ENCODE assay signal across 14 cellular contexts in genomic region chr2:235609321-235609720, GRCh38.
DNase-seq lines count a peak whose midpoint lies in the region; ATAC-seq, FAIRE-seq and TF ChIP-seq lines count a peak whose summit lies in the region.
"Had no signal": no experiment of that assay in that cellular context is flagged by ENCODE, and none has a peak within 500 bp of the region (broad histone marks: within the 10 kb centered on the region; RNA-seq: fewer than 3 reads in every experiment).

No MANE protein-coding gene starts in this region.

- in situ Hi-C loops in HepG2 (cut with HindIII; ENCODE audit: extremely low pct_ligation_motif_present, low pct_unique_long_range_greater_than_20kb), result no loop called here

- H4K8ac ChIP-seq in H1 (ENCODE audit: extremely low read depth, insufficient read depth, low read length) (no peak overlapping the region), trophoblast cell (ENCODE audit: low read depth, low read length) (no peak overlapping the region)

- H3K79me1 ChIP-seq in H1 (ENCODE audit: low read depth, low read length), result peaks cover 23% of the 10 kb centered on the region
- no peaks in the 10 kb centered on the region for H3K79me1 ChIP-seq in trophoblast cell (ENCODE audit: low read length)

- 91% methylated on average over 11 of the region's 11 CpGs; no CpG with 5 or more reads in 1 of the 2 experiments for WGBS in H1 (ENCODE audit: extremely low coverage in 1 of 2, insufficient coverage in 1 of 2, insufficient read length in 1 of 2, insufficient replicate concordance in 2 of 2, low coverage in 1 of 2, low lambda C conversion rate in 2 of 2, missing lambda C conversion rate in 1 of 2), 2 experiments
- WGBS in trophoblast cell (ENCODE audit: extremely low coverage, insufficient coverage, insufficient read length), result no CpG with 5 or more reads among the region's 11 CpGs
- WGBS in HepG2 (ENCODE audit: low lambda C conversion rate), result 97% methylated on average over 8 of the region's 11 CpGs

- H2BK120ac ChIP-seq in H1 (replicated peaks; ENCODE audit: low read depth, low read length), result no peak overlapping the region
- no peak overlapping the region for H2BK120ac ChIP-seq in trophoblast cell (ENCODE audit: insufficient read depth, low read length, poor library complexity)

- BruUV-seq in HepG2 (replicated peaks; lab: Mats Ljungman, UMichigan), result no TSS peak

- no peak overlapping the region for H3K4me2 ChIP-seq in H1 (ENCODE audit: insufficient read depth in 1 of 2, low read depth in 2 of 2, low read length in 2 of 2)
- no peak overlapping the region for H3K4me2 ChIP-seq in trophoblast cell (ENCODE audit: low read length)
- H3K4me2 ChIP-seq in HepG2 (ENCODE audit: low read depth, low read length), result no peak overlapping the region
- H3K4me2 ChIP-seq: BLaER1 treated with 17β-estradiol and CSF1 and Interleukin-3, amounts not matched to agents 10 nM and 100 nM had no signal

- no peak overlapping the region for H3K4me3 ChIP-seq in H1 (ENCODE audit: extremely low read depth in 1 of 4, insufficient read depth in 2 of 4, low read depth in 3 of 4, low read length in 4 of 4)
- no peak overlapping the region for H3K4me3 ChIP-seq in trophoblast cell (ENCODE audit: low read depth, low read length)
- no peak overlapping the region for H3K4me3 ChIP-seq in vagina
- H3K4me3 ChIP-seq in HepG2 (replicated peaks in 1 of 3; ENCODE audit: insufficient read depth in 1 of 3, low read depth in 2 of 3, low read length in 3 of 3), result no peak overlapping the region
- no peak overlapping the region for H3K4me3 ChIP-seq in MG63
- H3K4me3 ChIP-seq: BLaER1 treated with 17β-estradiol and CSF1 and Interleukin-3, amounts not matched to agents 10 nM and 100 nM had no signal

- H3K18ac ChIP-seq in H1 (ENCODE audit: extremely low read depth, low read length), result no peak overlapping the region; the same call in 1 of the 2 replicates
- H3K18ac ChIP-seq in trophoblast cell (ENCODE audit: low read length), result peak overlapping the region; percentile 21

- DNase-seq in H1 (ENCODE audit: low read depth in 1 of 2, low spot score in 2 of 2) (no peak), trophoblast cell (no peak), vagina (ENCODE audit: extremely low spot score in 2 of 2) (no peak), HepG2 (ENCODE audit: low spot score) (no peak), middle frontal gyrus (ENCODE audit: extremely low spot score, low spot score) (no peak), MG63 (no peak)
- DNase-seq: ACHN; Calu3; CD4-positive, CD25-positive, alpha-beta regulatory T cell; DMS 273 treated with DMSO at 0.1 percent for 48 hours had no signal

- H4K91ac ChIP-seq in H1 (replicated peaks; ENCODE audit: insufficient read length, low read length), result no peak overlapping the region
- H4K91ac ChIP-seq in trophoblast cell (ENCODE audit: low read depth, low read length), result no peak overlapping the region

- H3K56ac ChIP-seq in H1 (replicated peaks; ENCODE audit: insufficient read length, low read depth, low read length), result no peak overlapping the region

- TF ChIP-seq CTCF in H1 (IDR thresholded peaks at IDR 0.05; ENCODE audit: control extremely low read depth in 1 of 3, insufficient read depth in 1 of 3, low read depth in 1 of 3, low read length in 3 of 3), result no peak
- TF ChIP-seq CTCF in vagina (IDR thresholded peaks at IDR 0.05), result no peak
- TF ChIP-seq CTCF in HepG2 (CRISPR knock-in tag; IDR thresholded peaks at IDR 0.05), result no peak

- no peaks in the 10 kb centered on the region for H3K9me3 ChIP-seq in H1 (ENCODE audit: insufficient read depth in 2 of 2, low read depth in 1 of 2, low read length in 1 of 2)
- no peaks in the 10 kb centered on the region for H3K9me3 ChIP-seq in trophoblast cell (ENCODE audit: insufficient read depth, low read depth, low read length)
- H3K9me3 ChIP-seq in vagina, result no peaks in the 10 kb centered on the region
- H3K9me3 ChIP-seq in HepG2 (ENCODE audit: low read length), result no peaks in the 10 kb centered on the region
- H3K9me3 ChIP-seq in MG63, result no peaks in the 10 kb centered on the region

- H3K79me2 ChIP-seq in H1 (ENCODE audit: control insufficient read depth in 1 of 2, insufficient read depth in 2 of 2, low read length in 2 of 2) (peaks cover 3 to 74% of the 10 kb centered on the region in 2 experiments), trophoblast cell (ENCODE audit: control insufficient read depth, insufficient read depth, low read length, poor library complexity) (no peaks in the 10 kb centered on the region), HepG2 (ENCODE audit: insufficient read depth, low read length) (peaks cover 47% of the 10 kb centered on the region)

- H2AK5ac ChIP-seq in H1 (ENCODE audit: low read depth, low read length), result no peak overlapping the region
- no peak overlapping the region for H2AK5ac ChIP-seq in trophoblast cell (ENCODE audit: low read length)

- POLR2A ChIA-PET in H1 (lab: Charles Lee; ENCODE audit: partially characterized antibody), result no interaction called here
- POLR2A ChIA-PET in HepG2 (lab: Yijun Ruan, JAX), result no interaction called here

- no peak overlapping the region for H2BK20ac ChIP-seq in H1 (ENCODE audit: low read length)

- H3K4me1 ChIP-seq in H1 (replicated peaks in 1 of 4; ENCODE audit: control insufficient read depth in 3 of 4, insufficient read depth in 4 of 4, low read length in 3 of 4) (peaks cover 0 to 10% (median 7%) of the 10 kb centered on the region in 4 experiments), trophoblast cell (ENCODE audit: control insufficient read depth in 1 of 2, insufficient read depth in 2 of 2, low read length in 2 of 2) (no peaks in the 10 kb centered on the region), vagina (peaks cover 27% of the 10 kb centered on the region), HepG2 (ENCODE audit: insufficient read depth, low read length) (peaks cover 16% of the 10 kb centered on the region)

- H3K27ac ChIP-seq in angular gyrus (ENCODE audit: low read depth, low read length) (peak overlapping the region; percentile 97), H1 (ENCODE audit: low read depth, low read length) (no peak overlapping the region), trophoblast cell (ENCODE audit: low read depth, low read length) (no peak overlapping the region), vagina (peak overlapping the region; percentile 73), HepG2 (ENCODE audit: extremely low read length, insufficient read depth, low read length) (no peak overlapping the region)
- H3K27ac ChIP-seq: BLaER1 treated with 17β-estradiol and CSF1 and Interleukin-3, amounts not matched to agents 10 nM and 100 nM had no signal

- FAIRE-seq in H1 (lab: Jason Lieb, UNC) (no peak), HepG2 (lab: Jason Lieb, UNC) (no peak)
- FAIRE-seq: H54 had no signal

- H4K20me1 ChIP-seq in H1 (replicated peaks in 1 of 2; ENCODE audit: control insufficient read depth in 1 of 2, insufficient read depth in 2 of 2, low read length in 2 of 2) (peaks cover 7 to 9% of the 10 kb centered on the region in 2 experiments), HepG2 (ENCODE audit: insufficient read depth, low read length) (peaks cover 25% of the 10 kb centered on the region)

- H3K9ac ChIP-seq in H1 (replicated peaks in 1 of 4; ENCODE audit: extremely low read depth in 1 of 4, low read depth in 3 of 4, low read length in 3 of 4), result no peak overlapping the region
- H3K9ac ChIP-seq in trophoblast cell (ENCODE audit: low read length), result no peak overlapping the region
- H3K9ac ChIP-seq in HepG2 (ENCODE audit: insufficient read depth, low read depth, low read length), result no peak overlapping the region
- H3K9ac ChIP-seq: BLaER1 treated with 17β-estradiol and CSF1 and Interleukin-3, amounts not matched to agents 10 nM and 100 nM had no signal

- H3K23ac ChIP-seq in H1 (ENCODE audit: insufficient read length) (no peak overlapping the region), trophoblast cell (ENCODE audit: low read length) (no peak overlapping the region)

- H3K4ac ChIP-seq in H1 (replicated peaks; ENCODE audit: insufficient read length, low read depth, low read length) (no peak overlapping the region), trophoblast cell (ENCODE audit: low read depth, low read length) (no peak overlapping the region)

- H2BK12ac ChIP-seq in H1 (ENCODE audit: low read depth, low read length) (no peak overlapping the region), trophoblast cell (ENCODE audit: low read length) (no peak overlapping the region)

- no peak overlapping the region for H3K14ac ChIP-seq in H1 (ENCODE audit: insufficient read length)
- H3K14ac ChIP-seq in trophoblast cell (ENCODE audit: low read length), result no peak overlapping the region

- H3K27me3 ChIP-seq in H1 (replicated peaks in 1 of 4; ENCODE audit: control insufficient read depth in 3 of 4, extremely low read depth in 1 of 4, insufficient read depth in 3 of 4, low read length in 3 of 4), result no peaks in the 10 kb centered on the region
- no peaks in the 10 kb centered on the region for H3K27me3 ChIP-seq in trophoblast cell (ENCODE audit: insufficient read depth, low read length)
- H3K27me3 ChIP-seq in vagina, result no peaks in the 10 kb centered on the region
- no peaks in the 10 kb centered on the region for H3K27me3 ChIP-seq in HepG2 (ENCODE audit: control insufficient read depth in 1 of 2, insufficient read depth in 2 of 2, low read length in 2 of 2)
- H3K27me3 ChIP-seq in MG63, result no peaks in the 10 kb centered on the region
- H3K27me3 ChIP-seq: BLaER1 treated with 17β-estradiol and CSF1 and Interleukin-3, amounts not matched to agents 10 nM and 100 nM had no signal

- CTCF ChIA-PET in H1 (lab: Charles Lee; ENCODE audit: partially characterized antibody) (interaction anchor here (0.8 to 2.2 kb wide), 4 partner anchors 13 to 610 kb away, joined by 3 to 16 read pairs (median 6); no protein-coding TSS in a partner anchor), HepG2 (lab: Yijun Ruan, JAX; ENCODE audit: low intra/inter-chr PET ratio, low total read pairs) (no interaction called here)

- TF ChIP-seq EP300 in H1 (IDR thresholded peaks at IDR 0.05; ENCODE audit: borderline replicate concordance in 1 of 2, low read depth in 2 of 2, low read length in 2 of 2) (no peak), HepG2 (IDR thresholded peaks at IDR 0.05; ENCODE audit: low read depth in 2 of 2, low read length in 2 of 2) (no peak), HepG2 (CRISPR knock-in tag; IDR thresholded peaks at IDR 0.05; ENCODE audit: borderline replicate concordance) (no peak)

- TF ChIP-seq RAD21 in H1 (IDR thresholded peaks at IDR 0.05 in 1 of 2, conservative IDR thresholded peaks at IDR 0.05 in 1 of 2; ENCODE audit: low read depth in 2 of 2, low read length in 2 of 2), result no peak
- no peak for TF ChIP-seq RAD21 in HepG2 (CRISPR knock-in tag; IDR thresholded peaks at IDR 0.05)

- H2BK5ac ChIP-seq in H1 (ENCODE audit: low read depth, low read length) (no peak overlapping the region), trophoblast cell (ENCODE audit: low read depth, low read length, poor library complexity) (no peak overlapping the region)

- H2AFZ ChIP-seq in H1 (ENCODE audit: low read length) (no peak overlapping the region), trophoblast cell (ENCODE audit: insufficient read depth, low read length, poor library complexity) (no peak overlapping the region), HepG2 (ENCODE audit: low read length) (no peak overlapping the region)

- H3K23me2 ChIP-seq in H1 (ENCODE audit: low read depth, low read length), result no peaks in the 10 kb centered on the region

- H2BK15ac ChIP-seq in H1 (ENCODE audit: low read length), result no peak overlapping the region

- no peak for ATAC-seq in HepG2
- ATAC-seq: HCT116 had no signal

- no peak overlapping the region for H4K12ac ChIP-seq in trophoblast cell (ENCODE audit: low read depth, low read length)

- no peak overlapping the region for H4K5ac ChIP-seq in H1 (ENCODE audit: insufficient read length, low read depth, low read length)

- TF ChIP-seq POLR2A in H1 (IDR thresholded peaks at IDR 0.05; ENCODE audit: control extremely low read depth in 1 of 2, low read depth in 2 of 2, low read length in 2 of 2) (no peak), vagina (IDR thresholded peaks at IDR 0.05) (no peak), HepG2 (IDR thresholded peaks at IDR 0.05; ENCODE audit: insufficient read depth in 1 of 2, low read depth in 2 of 2, low read length in 2 of 2) (no peak)

- H3K36me3 ChIP-seq in H1 (ENCODE audit: control insufficient read depth in 2 of 4, insufficient read depth in 4 of 4, low read length in 3 of 4) (no peaks in the 10 kb centered on the region), trophoblast cell (ENCODE audit: control insufficient read depth in 1 of 2, insufficient read depth in 2 of 2, low read length in 2 of 2) (no peaks in the 10 kb centered on the region), vagina (no peaks in the 10 kb centered on the region), HepG2 (replicated peaks in 1 of 2; ENCODE audit: control insufficient read depth in 1 of 2, insufficient read depth in 2 of 2, low read length in 2 of 2) (no peaks in the 10 kb centered on the region), MG63 (no peaks in the 10 kb centered on the region)
- H3K36me3 ChIP-seq: BLaER1 treated with 17β-estradiol and CSF1 and Interleukin-3, amounts not matched to agents 10 nM and 100 nM had no signal

- intact Hi-C loops in vagina (cut with DNase I) (no loop called here), HepG2 (cut with micrococcal nuclease; ENCODE audit: unreplicated experiment) (no loop called here)

Comparison
In these comparisons a context has a peak if more than half of its experiments do, and no peak if none do; other contexts are left out.
1. H3K27ac ChIP-seq: peak in angular gyrus (single experiment) and vagina (single experiment); none in H1 (single experiment), trophoblast cell (single experiment) and HepG2 (single experiment).